Comparison of ENCODE assay signal across 21 cellular contexts in genomic region chr20:35657271-35657670, GRCh38. TPM values are rescaled to one million over a fixed set of nuclear protein-coding genes. Genes with fewer than 3 reads are reported as not detected.
DNase-seq lines count a peak whose midpoint lies in the region; ATAC-seq and TF ChIP-seq lines count a peak whose summit lies in the region.
"Had no signal": no experiment of that assay in that cellular context is flagged by ENCODE, and none has a peak within 500 bp of the region (broad histone marks: within the 10 kb centered on the region; RNA-seq: fewer than 3 reads in every experiment).

No MANE protein-coding gene starts in this region.

- H3K27me3 Mint-ChIP-seq in activated naive CD8-positive, alpha-beta T cell treated with anti-CD3 and anti-CD28 coated beads for 36 hours: no peaks in the 10 kb centered on the region
- H3K27me3 Mint-ChIP-seq in naive B cell: no peaks in the 10 kb centered on the region

- peaks cover 50% of the 10 kb centered on the region for H4K20me1 ChIP-seq in DOHH2 (ENCODE audit: control insufficient read depth, insufficient read depth, low read depth, low read length)

- H3K27me3 ChIP-seq in DOHH2 (ENCODE audit: control insufficient read depth, low read length) (no peaks in the 10 kb centered on the region), HAP-1 (ENCODE audit: low read depth) (no peaks in the 10 kb centered on the region)
- H3K27me3 ChIP-seq: adrenal gland, pancreas had no signal

- H3K36me3 Mint-ChIP-seq in activated naive CD8-positive, alpha-beta T cell treated with anti-CD3 and anti-CD28 coated beads for 36 hours: peaks cover 49% of the 10 kb centered on the region
- no peaks in the 10 kb centered on the region for H3K36me3 Mint-ChIP-seq in naive B cell

- peaks cover 88% of the 10 kb centered on the region for H3K36me3 ChIP-seq in DOHH2 (ENCODE audit: control insufficient read depth, low read length)
- H3K36me3 ChIP-seq in HAP-1 (replicated peaks): peaks cover 47% of the 10 kb centered on the region

- ATAC-seq in naive B cell (ENCODE audit: low read depth in 2 of 2): no peak
- no peak for ATAC-seq in GM19023 (IDR thresholded peaks at IDR 0.05; ENCODE audit: unreplicated experiment)
- ATAC-seq: HCT116 had no signal

- H3K79me2 ChIP-seq in DOHH2 (ENCODE audit: control insufficient read depth, low read length): peaks cover 100% of the 10 kb centered on the region

- TF ChIP-seq CTCF in DOHH2 (IDR thresholded peaks at IDR 0.05; ENCODE audit: low read depth, low read length, poor library complexity, severe bottlenecking): no peak

- H3K27ac Mint-ChIP-seq in activated naive CD8-positive, alpha-beta T cell treated with anti-CD3 and anti-CD28 coated beads for 36 hours: peak overlapping the region; percentile 63
- peak overlapping the region in 4 of 6 donors; percentile 68 to 85 (median 78) for H3K27ac Mint-ChIP-seq in naive B cell

- H3K9me3 ChIP-seq in DOHH2 (ENCODE audit: control insufficient read depth, insufficient read depth, low read length) (no peaks in the 10 kb centered on the region), HAP-1 (no peaks in the 10 kb centered on the region)
- H3K9me3 ChIP-seq: adrenal gland, pancreas had no signal

- H3K4me1 Mint-ChIP-seq in activated naive CD8-positive, alpha-beta T cell treated with anti-CD3 and anti-CD28 coated beads for 36 hours: peaks cover 44% of the 10 kb centered on the region
- peaks cover 25 to 52% (median 40%) of the 10 kb centered on the region in 3 donors for H3K4me1 Mint-ChIP-seq in naive B cell

- DNase-seq in DMS53 (lab: John Stamatoyannopoulos, UW): peak; percentile 47
- no peak for DNase-seq in DMS53 treated with DMSO at 0.1 percent for 48 hours (lab: John Stamatoyannopoulos, UW; ENCODE audit: unreplicated experiment)
- DNase-seq in activated naive CD8-positive, alpha-beta T cell treated with anti-CD3 and anti-CD28 coated beads for 36 hours: no peak
- DNase-seq in naive B cell: no peak
- DNase-seq in HAP-1 (ENCODE audit: low spot score in 2 of 2): no peak
- DNase-seq in activated gamma-delta T cell treated with Interleukin-2 at 50 U/mL for 16 hours: no peak
- DNase-seq: activated CD8-positive, alpha-beta memory T cell treated with anti-CD3 and anti-CD28 coated beads for 24 hours; adrenal gland; erythroblast; glutamatergic neuron; islet precursor cell; NCI-H1048; NCI-H2227 treated with DMSO at 0.1 percent for 48 hours; pancreas; SHP77; stimulated activated naive CD4-positive, alpha-beta T cell treated with Interleukin-2 at 50 U/mL for 16 hours had no signal

- 0 out of 2 replicates have a peak overlapping the region, but pooled peaks have one; percentile 10 for H3K4me2 ChIP-seq in DOHH2 (ENCODE audit: low read length)
- H3K4me2 ChIP-seq: smooth muscle cell had no signal

- peaks cover 46% of the 10 kb centered on the region for H3K4me1 ChIP-seq in DOHH2 (ENCODE audit: control insufficient read depth, low read length)
- H3K4me1 ChIP-seq in HAP-1: peaks cover 13% of the 10 kb centered on the region

- peak overlapping the region; percentile 44 for H3K4me3 Mint-ChIP-seq in activated naive CD8-positive, alpha-beta T cell treated with anti-CD3 and anti-CD28 coated beads for 36 hours
- H3K4me3 Mint-ChIP-seq in naive B cell: peak overlapping the region in 1 of 8 donors; percentile 14

- no peak overlapping the region for H3K27ac ChIP-seq in DOHH2 (ENCODE audit: low read depth, low read length)
- H3K27ac ChIP-seq: 22Rv1, adrenal gland, pancreas had no signal

- peaks cover 12% of the 10 kb centered on the region for H3K9me3 Mint-ChIP-seq in activated naive CD8-positive, alpha-beta T cell treated with anti-CD3 and anti-CD28 coated beads for 36 hours
- H3K9me3 Mint-ChIP-seq in naive B cell: no peaks in the 10 kb centered on the region

- no peak overlapping the region for H3K4me3 ChIP-seq in DOHH2 (ENCODE audit: low read length)
- no peak overlapping the region for H3K4me3 ChIP-seq in HAP-1
- H3K4me3 ChIP-seq: adrenal gland, pancreas, smooth muscle cell had no signal

- in situ Hi-C loops in HAP-1 (cut with MboI; ENCODE audit: low sequenced_read_pairs): no loop called here

- peaks cover 2% of the 10 kb centered on the region; the same call in 1 of the 2 replicates for H3F3A ChIP-seq in DOHH2 (ENCODE audit: control insufficient read depth, insufficient read depth)

- no peaks in the 10 kb centered on the region for H3K9me2 ChIP-seq in DOHH2 (replicated peaks; ENCODE audit: control insufficient read depth, low read length)

RNA-seq across cellular contexts. Expression of gene CPNE1, which starts 7.4 kb away (rescaled TPM):
- 100 to 1,000 TPM; 290 to 304 TPM for total RNA-seq in activated naive CD8-positive, alpha-beta T cell treated with anti-CD3 and anti-CD28 coated beads for 36 hours
- polyA plus RNA-seq in naive B cell (ENCODE audit: low read depth in 6 of 6): 100 to 1,000 TPM; 178 to 542 (median 337) TPM

RNA-seq across cellular contexts. Expression of gene RBM12, which starts 7.4 kb away (rescaled TPM):
- total RNA-seq in activated naive CD8-positive, alpha-beta T cell treated with anti-CD3 and anti-CD28 coated beads for 36 hours: 100 to 1,000 TPM; 161 to 169 TPM
- 10 to 100 TPM; 39.4 to 58.8 (median 51.6) TPM for polyA plus RNA-seq in naive B cell (ENCODE audit: low read depth in 6 of 6)

RNA-seq across cellular contexts. Expression of gene SPAG4, which starts 41.6 kb away (rescaled TPM):
- 1 to 10 TPM; 7.8 to 8.0 TPM for total RNA-seq in activated naive CD8-positive, alpha-beta T cell treated with anti-CD3 and anti-CD28 coated beads for 36 hours
- polyA plus RNA-seq in naive B cell (ENCODE audit: low read depth in 6 of 6): 1 to 10 TPM in 3 of 6 donors, under 1 TPM in 3; 0.29 to 1.5 (median 0.89) TPM

RNA-seq across cellular contexts. Expression of gene NFS1, which starts 41.9 kb away (rescaled TPM):
- 10 to 100 TPM; 37.2 to 38.2 TPM for total RNA-seq in activated naive CD8-positive, alpha-beta T cell treated with anti-CD3 and anti-CD28 coated beads for 36 hours
- polyA plus RNA-seq in naive B cell (ENCODE audit: low read depth in 6 of 6): 10 to 100 TPM in 5 of 6 donors, 1 to 10 TPM in 1; 7.8 to 23.1 (median 13.3) TPM

RNA-seq across cellular contexts. Expression of gene ROMO1, which starts 41.9 kb away (rescaled TPM):
- 100 to 1,000 TPM; 121 to 137 TPM for total RNA-seq in activated naive CD8-positive, alpha-beta T cell treated with anti-CD3 and anti-CD28 coated beads for 36 hours
- polyA plus RNA-seq in naive B cell (ENCODE audit: low read depth in 6 of 6): 100 to 1,000 TPM; 256 to 337 (median 292) TPM
